In the genomic region with DNA sequence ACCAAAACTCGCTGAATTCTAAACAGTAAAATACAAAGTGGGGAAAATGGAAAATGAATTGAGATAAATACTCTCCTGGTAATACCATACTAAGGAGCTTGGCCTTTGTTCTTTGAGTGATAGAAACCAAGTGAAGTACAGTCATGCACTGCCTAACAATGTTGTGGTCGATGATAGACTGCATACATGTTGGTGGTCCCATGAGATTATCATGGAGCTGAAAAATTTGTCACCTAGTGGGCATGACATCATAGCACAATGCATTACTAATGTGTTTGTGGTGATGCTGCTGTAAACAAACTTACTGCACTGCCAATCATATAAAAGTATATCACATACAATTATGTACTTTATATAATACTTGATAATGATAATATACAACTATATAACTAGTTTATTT, we compare ENCODE assay signal across 16 cellular contexts.
A peak's percentile ranks its signal among the peaks of the same experiment; 100 is the strongest.
DNase-seq lines count a peak whose midpoint lies in the region; ATAC-seq, FAIRE-seq and TF ChIP-seq lines count a peak whose summit lies in the region.
"Had no signal": no experiment of that assay in that cellular context is flagged by ENCODE, and none has a peak within 500 bp of the region (broad histone marks: within the 10 kb centered on the region; RNA-seq: fewer than 3 reads in every experiment).

No MANE protein-coding gene starts in this region.

- H3K27me3 Mint-ChIP-seq in activated T-helper 17 cell treated with anti-CD3 and anti-CD28 coated beads, Interleukin-2, amount 50 U/mL, for 72 hours = no peaks in the 10 kb centered on the region
- H3K27me3 Mint-ChIP-seq in type B pancreatic cell = no peaks in the 10 kb centered on the region
- H3K27me3 Mint-ChIP-seq: CD8-positive, alpha-beta memory T cell had no signal

- 63% methylated on average over 2 of the region's 2 CpGs for WGBS in HepG2 (ENCODE audit: low lambda C conversion rate)
- 87% methylated on average over 2 of the region's 2 CpGs for WGBS in right lobe of liver (ENCODE audit: insufficient coverage, low coverage, low lambda C conversion rate, missing lambda C conversion rate)

- intact Hi-C loops in HepG2 (cut with micrococcal nuclease; ENCODE audit: unreplicated experiment) (no loop called here), right lobe of liver (cut with DNase I) (no loop called here)

- H3K4me1 ChIP-seq in HepG2 (ENCODE audit: insufficient read depth, low read length) (peaks cover 20% of the 10 kb centered on the region), right lobe of liver (peaks cover 0 to 4% (median 0%) of the 10 kb centered on the region in 4 donors), neutrophil (ENCODE audit: control insufficient read depth in 1 of 2, insufficient read depth in 1 of 2, low read depth in 1 of 2, low read length in 1 of 2) (peaks cover 22 to 24% of the 10 kb centered on the region in 2 experiments)
- H3K4me1 ChIP-seq: BLaER1, Caco-2 had no signal

- no peak overlapping the region for H3K4me2 ChIP-seq in HepG2 (ENCODE audit: low read depth, low read length)
- H3K4me2 ChIP-seq: BLaER1 had no signal

- no peak overlapping the region for H2AFZ ChIP-seq in HepG2 (ENCODE audit: low read length)

- TF ChIP-seq CTCF in HepG2 (CRISPR knock-in tag; IDR thresholded peaks at IDR 0.05) (no peak), right lobe of liver (IDR thresholded peaks at IDR 0.05) (no peak), neutrophil (IDR thresholded peaks at IDR 0.05) (no peak), type B pancreatic cell (conservative IDR thresholded peaks at IDR 0.05) (no peak)

- TF ChIP-seq RAD21 in HepG2 (CRISPR knock-in tag; IDR thresholded peaks at IDR 0.05) = no peak

- H3K9me3 ChIP-seq in HepG2 (ENCODE audit: low read length) = no peaks in the 10 kb centered on the region
- no peaks in the 10 kb centered on the region for H3K9me3 ChIP-seq in right lobe of liver
- no peaks in the 10 kb centered on the region for H3K9me3 ChIP-seq in neutrophil
- H3K9me3 ChIP-seq: Caco-2 had no signal

- TF ChIP-seq EP300 in HepG2 (IDR thresholded peaks at IDR 0.05; ENCODE audit: low read depth in 2 of 2, low read length in 2 of 2) (no peak), HepG2 (CRISPR knock-in tag; IDR thresholded peaks at IDR 0.05; ENCODE audit: borderline replicate concordance) (no peak)

- H3K27ac ChIP-seq in HepG2 (ENCODE audit: extremely low read length, insufficient read depth, low read length) (no peak overlapping the region), right lobe of liver (no peak overlapping the region), neutrophil (peak overlapping the region; percentile 85)
- H3K27ac ChIP-seq: 22Rv1, BLaER1 had no signal

- no peak for ATAC-seq in HepG2
- no peak for ATAC-seq in right lobe of liver
- peak; percentile 41 for ATAC-seq in activated T-helper 17 cell treated with anti-CD3 and anti-CD28 coated beads, Interleukin-2, amount 50 U/mL, for 72 hours (replicated peaks)
- ATAC-seq in stimulated activated naive CD8-positive, alpha-beta T cell treated with anti-CD3 and anti-CD28 coated beads, Interleukin-15, Interleukin-2, amounts not matched to agents 100 U/mL and 50 U/mL, for 24 hours = no peak
- ATAC-seq in HG03432 (IDR thresholded peaks at IDR 0.05; ENCODE audit: unreplicated experiment) = no peak
- ATAC-seq: HCT116 had no signal

- BruUV-seq in HepG2 (replicated peaks; lab: Mats Ljungman, UMichigan) = no TSS peak

- H3K4me3 Mint-ChIP-seq in activated T-helper 17 cell treated with anti-CD3 and anti-CD28 coated beads, Interleukin-2, amount 50 U/mL, for 72 hours = no peak overlapping the region
- no peak overlapping the region for H3K4me3 Mint-ChIP-seq in type B pancreatic cell
- H3K4me3 Mint-ChIP-seq: CD8-positive, alpha-beta memory T cell had no signal

- no peaks in the 10 kb centered on the region for H3K27me3 ChIP-seq in HepG2 (ENCODE audit: control insufficient read depth in 1 of 2, insufficient read depth in 2 of 2, low read length in 2 of 2)
- H3K27me3 ChIP-seq in right lobe of liver = no peaks in the 10 kb centered on the region
- H3K27me3 ChIP-seq in neutrophil = no peaks in the 10 kb centered on the region
- H3K27me3 ChIP-seq: BLaER1 had no signal

- POLR2A ChIA-PET in HepG2 (lab: Yijun Ruan, JAX) = interaction anchor here (1.5 kb wide), 1 partner anchor 419 kb away, joined by 4 read pairs; a partner anchor contains a TSS

- no peaks in the 10 kb centered on the region for H4K20me1 ChIP-seq in HepG2 (ENCODE audit: insufficient read depth, low read length)
- H4K20me1 ChIP-seq: BLaER1 had no signal

- DNase-seq in HepG2 (ENCODE audit: low spot score) (no peak), right lobe of liver (no peak), type B pancreatic cell (ENCODE audit: extremely low spot score, unreplicated experiment) (no peak), dedifferentiated amniotic fluid mesenchymal stem cell (ENCODE audit: extremely low spot score) (no peak)
- no peak for DNase-seq in stimulated activated naive CD8-positive, alpha-beta T cell treated with anti-CD3 and anti-CD28 coated beads, Interleukin-15, Interleukin-2, amounts not matched to agents 100 U/mL and 50 U/mL, for 24 hours
- DNase-seq: Caco-2; CD8-positive, alpha-beta memory T cell; DND-41; GF-D8 had no signal

- in situ Hi-C loops in HepG2 (cut with HindIII; ENCODE audit: extremely low pct_ligation_motif_present, low pct_unique_long_range_greater_than_20kb) = loop anchor here (25.0 kb wide), 1 partner anchor 419 kb away; a partner anchor contains a TSS

- H3K4me3 ChIP-seq in HepG2 (replicated peaks in 1 of 3; ENCODE audit: insufficient read depth in 1 of 3, low read depth in 2 of 3, low read length in 3 of 3) (no peak overlapping the region), right lobe of liver (no peak overlapping the region), neutrophil (ENCODE audit: low read depth in 1 of 2, low read length in 1 of 2) (no peak overlapping the region)
- H3K4me3 ChIP-seq: BLaER1 had no signal

- no peak overlapping the region for H3K9ac ChIP-seq in HepG2 (ENCODE audit: insufficient read depth, low read depth, low read length)
- H3K9ac ChIP-seq: BLaER1 had no signal

- TF ChIP-seq POLR2A in HepG2 (IDR thresholded peaks at IDR 0.05; ENCODE audit: insufficient read depth in 1 of 2, low read depth in 2 of 2, low read length in 2 of 2) (no peak), right lobe of liver (IDR thresholded peaks at IDR 0.05) (no peak)

- H3K36me3 ChIP-seq in HepG2 (replicated peaks in 1 of 2; ENCODE audit: control insufficient read depth in 1 of 2, insufficient read depth in 2 of 2, low read length in 2 of 2) (no peaks in the 10 kb centered on the region), right lobe of liver (no peaks in the 10 kb centered on the region), neutrophil (no peaks in the 10 kb centered on the region)
- H3K36me3 ChIP-seq: BLaER1 had no signal

- H3K36me3 Mint-ChIP-seq in activated T-helper 17 cell treated with anti-CD3 and anti-CD28 coated beads, Interleukin-2, amount 50 U/mL, for 72 hours (ENCODE audit: low read depth) = no peaks in the 10 kb centered on the region
- no peaks in the 10 kb centered on the region for H3K36me3 Mint-ChIP-seq in type B pancreatic cell
- H3K36me3 Mint-ChIP-seq: CD8-positive, alpha-beta memory T cell had no signal

- no peak for FAIRE-seq in HepG2 (lab: Jason Lieb, UNC)
- FAIRE-seq: GM19239 had no signal

- CTCF ChIA-PET in HepG2 (lab: Yijun Ruan, JAX; ENCODE audit: low intra/inter-chr PET ratio, low total read pairs) = no interaction called here

- peaks cover 3% of the 10 kb centered on the region for H3K9me3 Mint-ChIP-seq in activated T-helper 17 cell treated with anti-CD3 and anti-CD28 coated beads, Interleukin-2, amount 50 U/mL, for 72 hours
- no peaks in the 10 kb centered on the region for H3K9me3 Mint-ChIP-seq in type B pancreatic cell

- no peaks in the 10 kb centered on the region for H3K79me2 ChIP-seq in HepG2 (ENCODE audit: insufficient read depth, low read length)

- H3K27ac Mint-ChIP-seq in activated T-helper 17 cell treated with anti-CD3 and anti-CD28 coated beads, Interleukin-2, amount 50 U/mL, for 72 hours = no peak overlapping the region
- no peak overlapping the region for H3K27ac Mint-ChIP-seq in type B pancreatic cell
- H3K27ac Mint-ChIP-seq: CD8-positive, alpha-beta memory T cell had no signal

- peaks cover 5% of the 10 kb centered on the region for H3K4me1 Mint-ChIP-seq in activated T-helper 17 cell treated with anti-CD3 and anti-CD28 coated beads, Interleukin-2, amount 50 U/mL, for 72 hours
- H3K4me1 Mint-ChIP-seq in type B pancreatic cell (ENCODE audit: unreplicated experiment) = no peaks in the 10 kb centered on the region

TF ChIP-seq in HepG2, 621 proteins besides CTCF, POLR2A, EP300 and RAD21:
- TF ChIP-seq ZNF607 (CRISPR knock-in tag; IDR thresholded peaks at IDR 0.05; ENCODE audit: borderline replicate concordance) (no peak), DNMT3B (CRISPR knock-in tag; conservative IDR thresholded peaks at IDR 0.05) (no peak), CREB1 (IDR thresholded peaks at IDR 0.05) (peak; percentile 41; the same call in 1 of the 2 replicates), CREB1 (CRISPR knock-in tag; IDR thresholded peaks at IDR 0.05) (no peak), ZSCAN12 (CRISPR knock-in tag; IDR thresholded peaks at IDR 0.05) (no peak), ATF7 (IDR thresholded peaks at IDR 0.05) (peak; percentile 61), ATF7 (CRISPR knock-in tag; IDR thresholded peaks at IDR 0.05) (no peak), SALL2 (CRISPR knock-in tag; IDR thresholded peaks at IDR 0.05) (no peak)
- TF ChIP-seq, protein P1, sequence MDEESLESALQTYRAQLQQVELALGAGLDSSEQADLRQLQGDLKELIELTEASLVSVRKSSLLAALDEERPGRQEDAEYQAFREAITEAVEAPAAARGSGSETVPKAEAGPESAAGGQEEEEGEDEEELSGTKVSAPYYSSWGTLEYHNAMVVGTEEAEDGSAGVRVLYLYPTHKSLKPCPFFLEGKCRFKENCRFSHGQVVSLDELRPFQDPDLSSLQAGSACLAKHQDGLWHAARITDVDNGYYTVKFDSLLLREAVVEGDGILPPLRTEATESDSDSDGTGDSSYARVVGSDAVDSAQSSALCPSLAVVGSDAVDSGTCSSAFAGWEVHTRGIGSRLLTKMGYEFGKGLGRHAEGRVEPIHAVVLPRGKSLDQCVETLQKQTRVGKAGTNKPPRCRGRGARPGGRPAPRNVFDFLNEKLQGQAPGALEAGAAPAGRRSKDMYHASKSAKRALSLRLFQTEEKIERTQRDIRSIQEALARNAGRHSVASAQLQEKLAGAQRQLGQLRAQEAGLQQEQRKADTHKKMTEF (CRISPR knock-in tag; IDR thresholded peaks at IDR 0.05) = no peak
TF ChIP-seq in HepG2: peak in this region for 2.
